Comparison of ENCODE assay signal across 1 cellular context in genomic region chr22:46239261-46240048, GRCh38.
TF ChIP-seq lines count a peak whose summit lies in the region.

No MANE protein-coding gene starts in this region.

TF ChIP-seq in K562, 482 proteins besides CTCF, POLR2A, EP300 and RAD21:
- TF ChIP-seq ZFP30 (CRISPR knock-in tag; IDR thresholded peaks at IDR 0.05; ENCODE audit: borderline replicate concordance) (no peak), STAT5B (CRISPR knock-in tag; IDR thresholded peaks at IDR 0.05) (no peak), TCF3 (CRISPR knock-in tag; IDR thresholded peaks at IDR 0.05) (peak; percentile 56), CBFA2T2 (conservative IDR thresholded peaks at IDR 0.05) (peak; percentile 26; the same call in 1 of the 2 replicates), TEAD4 (IDR thresholded peaks at IDR 0.05; ENCODE audit: low read length) (peak; percentile 63; the same call in 1 of the 2 replicates), TEAD4 (CRISPR knock-in tag; IDR thresholded peaks at IDR 0.05; ENCODE audit: borderline replicate concordance) (no peak), TAL1 (IDR thresholded peaks at IDR 0.05) (peak; percentile 30; the same call in 1 of the 2 replicates), ZNF354B (CRISPR knock-in tag; IDR thresholded peaks at IDR 0.05) (no peak), CBFA2T3 (IDR thresholded peaks at IDR 0.05) (peak; percentile 62), GATA2 (CRISPR knock-in tag; IDR thresholded peaks at IDR 0.05) (no peak), MTA2 (IDR thresholded peaks at IDR 0.05; ENCODE audit: low read depth) (0 out of 2 replicates have a peak, but pooled peaks have one; percentile 9), NCOA2 (IDR thresholded peaks at IDR 0.05; ENCODE audit: partially characterized antibody in 2 of 2) (no peak), YY1 (IDR thresholded peaks at IDR 0.05; ENCODE audit: borderline replicate concordance in 1 of 3, control insufficient read depth in 1 of 3, extremely low read depth in 1 of 3, insufficient read depth in 3 of 3, insufficient read length in 1 of 3, insufficient replicate concordance in 2 of 3, low read depth in 1 of 3, low read length in 2 of 3) (peak in 1 of 3 experiments; percentile 44), ZNF444 (CRISPR knock-in tag; IDR thresholded peaks at IDR 0.05) (no peak), POLR3A (IDR thresholded peaks at IDR 0.05; ENCODE audit: borderline replicate concordance, extremely low read depth, insufficient read depth, insufficient read length) (no peak), PTBP1 (IDR thresholded peaks at IDR 0.05; ENCODE audit: low read depth, low read length) (no peak), PTTG1 (tag; IDR thresholded peaks at IDR 0.05; ENCODE audit: low read depth) (no peak), ZNF24 (IDR thresholded peaks at IDR 0.05) (no peak), HBP1 (CRISPR knock-in tag; IDR thresholded peaks at IDR 0.05) (no peak)
- TF ChIP-seq, protein P1, sequence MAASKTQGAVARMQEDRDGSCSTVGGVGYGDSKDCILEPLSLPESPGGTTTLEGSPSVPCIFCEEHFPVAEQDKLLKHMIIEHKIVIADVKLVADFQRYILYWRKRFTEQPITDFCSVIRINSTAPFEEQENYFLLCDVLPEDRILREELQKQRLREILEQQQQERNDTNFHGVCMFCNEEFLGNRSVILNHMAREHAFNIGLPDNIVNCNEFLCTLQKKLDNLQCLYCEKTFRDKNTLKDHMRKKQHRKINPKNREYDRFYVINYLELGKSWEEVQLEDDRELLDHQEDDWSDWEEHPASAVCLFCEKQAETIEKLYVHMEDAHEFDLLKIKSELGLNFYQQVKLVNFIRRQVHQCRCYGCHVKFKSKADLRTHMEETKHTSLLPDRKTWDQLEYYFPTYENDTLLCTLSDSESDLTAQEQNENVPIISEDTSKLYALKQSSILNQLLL (CRISPR knock-in tag; IDR thresholded peaks at IDR 0.05; ENCODE audit: borderline replicate concordance), result no peak
TF ChIP-seq in K562: peak in this region for 7.
